14 cellular contexts compared by ENCODE assay signal in genomic region chr15:57504599-57504940, GRCh38.
DNase-seq lines count a peak whose midpoint lies in the region; ATAC-seq and TF ChIP-seq lines count a peak whose summit lies in the region.
"Had no signal": no experiment of that assay in that cellular context is flagged by ENCODE, and none has a peak within 500 bp of the region (broad histone marks: within the 10 kb centered on the region; RNA-seq: fewer than 3 reads in every experiment).

No MANE protein-coding gene starts in this region.

- ATAC-seq in esophagus mucosa (peak; percentile 41), upper lobe of left lung (ENCODE audit: low FRiP score in 2 of 2) (no peak), HG03354 (IDR thresholded peaks at IDR 0.05; ENCODE audit: poor library complexity, severe bottlenecking, unreplicated experiment) (no peak)
- ATAC-seq: Panc1 had no signal

- no peak for TF ChIP-seq EP300 in upper lobe of left lung (IDR thresholded peaks at IDR 0.05)

- POLR2A ChIA-PET in MCF 10A (lab: Yijun Ruan, JAX), result no interaction called here

- CTCF ChIA-PET in MCF 10A (lab: Yijun Ruan, JAX), result interaction anchor here (0.6 to 2.9 kb wide), 4 partner anchors 10 to 164 kb away, joined by 3 to 11 read pairs (median 6); no protein-coding TSS in a partner anchor

- H3K36me3 ChIP-seq in breast epithelium (no peaks in the 10 kb centered on the region), upper lobe of left lung (no peaks in the 10 kb centered on the region)

- H3K9me3 ChIP-seq in breast epithelium (no peaks in the 10 kb centered on the region), upper lobe of left lung (no peaks in the 10 kb centered on the region)

- H3K27ac ChIP-seq in breast epithelium (peak overlapping the region; percentile 82 to 87), upper lobe of left lung (peak overlapping the region; percentile 74 to 88 (median 86))

- no peak for TF ChIP-seq CTCF in breast epithelium (IDR thresholded peaks at IDR 0.05)
- TF ChIP-seq CTCF in MCF 10A (IDR thresholded peaks at IDR 0.05; ENCODE audit: unreplicated experiment), result no peak
- TF ChIP-seq CTCF in osteocyte (IDR thresholded peaks at IDR 0.05), result no peak
- TF ChIP-seq CTCF in upper lobe of left lung (IDR thresholded peaks at IDR 0.05), result no peak

- BruUV-seq in MCF 10A (replicated peaks; lab: Mats Ljungman, UMichigan), result no TSS peak

- no peaks in the 10 kb centered on the region for H3K27me3 ChIP-seq in breast epithelium
- H3K27me3 ChIP-seq in upper lobe of left lung, result no peaks in the 10 kb centered on the region

- intact Hi-C loops in breast epithelium (cut with DNase I; ENCODE audit: low total_unique reads) (no loop called here), MCF 10A (cut with micrococcal nuclease) (no loop called here)

- H3K27ac Mint-ChIP-seq in MCF 10A (ENCODE audit: low read depth, unreplicated experiment) (no peak overlapping the region), osteocyte (ENCODE audit: unreplicated experiment) (peak overlapping the region; percentile 96)
- H3K27ac Mint-ChIP-seq: activated CD4-positive, alpha-beta T cell treated with anti-CD3 and anti-CD28 coated beads, Interleukin-2, amount 10 ng/mL, durations not matched to agents 24 days and 14 days had no signal

- no peaks in the 10 kb centered on the region for H3K9me3 Mint-ChIP-seq in MCF 10A (ENCODE audit: unreplicated experiment)
- H3K9me3 Mint-ChIP-seq in osteocyte (ENCODE audit: unreplicated experiment), result no peaks in the 10 kb centered on the region
- H3K9me3 Mint-ChIP-seq: activated CD4-positive, alpha-beta T cell treated with anti-CD3 and anti-CD28 coated beads, Interleukin-2, amount 10 ng/mL, durations not matched to agents 24 days and 14 days had no signal

- H3K4me3 ChIP-seq in breast epithelium, result no peak overlapping the region
- H3K4me3 ChIP-seq in upper lobe of left lung, result no peak overlapping the region

- H3K4me1 ChIP-seq in breast epithelium (peaks cover 0 to 7% of the 10 kb centered on the region in 2 donors), upper lobe of left lung (peaks cover 31 to 46% (median 37%) of the 10 kb centered on the region in 4 donors)

- TF ChIP-seq POLR2A in breast epithelium (IDR thresholded peaks at IDR 0.05), result no peak
- TF ChIP-seq POLR2A in upper lobe of left lung (IDR thresholded peaks at IDR 0.05), result no peak

- H3K4me1 Mint-ChIP-seq in MCF 10A (ENCODE audit: insufficient read depth, unreplicated experiment), result no peaks in the 10 kb centered on the region
- H3K4me1 Mint-ChIP-seq in osteocyte (ENCODE audit: unreplicated experiment), result peaks cover 89% of the 10 kb centered on the region
- H3K4me1 Mint-ChIP-seq: activated CD4-positive, alpha-beta T cell treated with anti-CD3 and anti-CD28 coated beads, Interleukin-2, amount 10 ng/mL, durations not matched to agents 24 days and 14 days had no signal

- H3K27me3 Mint-ChIP-seq in MCF 10A (ENCODE audit: insufficient read depth, unreplicated experiment) (no peaks in the 10 kb centered on the region), osteocyte (ENCODE audit: unreplicated experiment) (no peaks in the 10 kb centered on the region)
- H3K27me3 Mint-ChIP-seq: activated CD4-positive, alpha-beta T cell treated with anti-CD3 and anti-CD28 coated beads, Interleukin-2, amount 10 ng/mL, durations not matched to agents 24 days and 14 days had no signal

- no peak overlapping the region for H3K4me3 Mint-ChIP-seq in MCF 10A (ENCODE audit: unreplicated experiment)
- H3K4me3 Mint-ChIP-seq in osteocyte (ENCODE audit: unreplicated experiment), result no peak overlapping the region
- H3K4me3 Mint-ChIP-seq: activated CD4-positive, alpha-beta T cell treated with anti-CD3 and anti-CD28 coated beads, Interleukin-2, amount 10 ng/mL, durations not matched to agents 24 days and 14 days had no signal

- WGBS in upper lobe of left lung, 2 donors, result 67 to 76% methylated on average over 1 of the region's 1 CpG

- H3K36me3 Mint-ChIP-seq in MCF 10A (ENCODE audit: insufficient read depth, unreplicated experiment), result no peaks in the 10 kb centered on the region
- no peaks in the 10 kb centered on the region for H3K36me3 Mint-ChIP-seq in osteocyte (ENCODE audit: unreplicated experiment)

- no peak for DNase-seq in breast epithelium (ENCODE audit: low spot score in 2 of 2)
- no peak for DNase-seq in MCF 10A (ENCODE audit: unreplicated experiment)
- DNase-seq in osteocyte (ENCODE audit: extremely low spot score, unreplicated experiment), result no peak
- no peak for DNase-seq in upper lobe of left lung
- no peak for DNase-seq in effector CD8-positive, alpha-beta T cell (lab: John Stamatoyannopoulos, UW)
- no peak for DNase-seq in NCI-H2081 (lab: John Stamatoyannopoulos, UW)
- DNase-seq: activated CD4-positive, alpha-beta T cell treated with anti-CD3 and anti-CD28 coated beads, Interleukin-2, amount 10 ng/mL, durations not matched to agents 24 days and 14 days; amygdala; C1 segment of cervical spinal cord; NCI-H82; stimulated activated CD4-positive, alpha-beta T cell treated with anti-CD3 and anti-CD28 coated beads, Interleukin-4, amount 100 ng/mL, for 24 hours had no signal
